ENCODE assay signal across 1 cellular context in the genomic region with DNA sequence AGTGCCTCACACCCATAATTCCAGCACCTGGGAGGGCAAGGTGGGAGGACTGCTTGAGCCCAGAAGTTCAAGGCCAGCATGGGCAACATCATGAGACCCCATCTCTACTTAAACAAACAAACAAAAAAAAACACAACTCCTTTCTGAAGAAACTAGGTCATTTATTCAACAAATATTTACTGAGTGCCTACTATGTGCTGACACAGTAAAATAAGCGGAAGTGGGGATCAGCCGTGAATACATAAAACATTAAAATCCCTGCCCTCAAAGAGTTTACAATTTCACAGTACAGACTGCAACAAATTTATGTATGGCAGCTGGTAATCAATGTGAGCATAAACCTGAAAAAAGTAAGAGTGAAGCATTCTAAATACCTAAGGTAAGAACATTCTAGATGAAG.
TF ChIP-seq lines count a peak whose summit lies in the region.

No MANE protein-coding gene starts in this region.

TF ChIP-seq in WTC11, 78 proteins besides CTCF, POLR2A, EP300 and RAD21 (continued from another document):
- TF ChIP-seq, protein P1, sequence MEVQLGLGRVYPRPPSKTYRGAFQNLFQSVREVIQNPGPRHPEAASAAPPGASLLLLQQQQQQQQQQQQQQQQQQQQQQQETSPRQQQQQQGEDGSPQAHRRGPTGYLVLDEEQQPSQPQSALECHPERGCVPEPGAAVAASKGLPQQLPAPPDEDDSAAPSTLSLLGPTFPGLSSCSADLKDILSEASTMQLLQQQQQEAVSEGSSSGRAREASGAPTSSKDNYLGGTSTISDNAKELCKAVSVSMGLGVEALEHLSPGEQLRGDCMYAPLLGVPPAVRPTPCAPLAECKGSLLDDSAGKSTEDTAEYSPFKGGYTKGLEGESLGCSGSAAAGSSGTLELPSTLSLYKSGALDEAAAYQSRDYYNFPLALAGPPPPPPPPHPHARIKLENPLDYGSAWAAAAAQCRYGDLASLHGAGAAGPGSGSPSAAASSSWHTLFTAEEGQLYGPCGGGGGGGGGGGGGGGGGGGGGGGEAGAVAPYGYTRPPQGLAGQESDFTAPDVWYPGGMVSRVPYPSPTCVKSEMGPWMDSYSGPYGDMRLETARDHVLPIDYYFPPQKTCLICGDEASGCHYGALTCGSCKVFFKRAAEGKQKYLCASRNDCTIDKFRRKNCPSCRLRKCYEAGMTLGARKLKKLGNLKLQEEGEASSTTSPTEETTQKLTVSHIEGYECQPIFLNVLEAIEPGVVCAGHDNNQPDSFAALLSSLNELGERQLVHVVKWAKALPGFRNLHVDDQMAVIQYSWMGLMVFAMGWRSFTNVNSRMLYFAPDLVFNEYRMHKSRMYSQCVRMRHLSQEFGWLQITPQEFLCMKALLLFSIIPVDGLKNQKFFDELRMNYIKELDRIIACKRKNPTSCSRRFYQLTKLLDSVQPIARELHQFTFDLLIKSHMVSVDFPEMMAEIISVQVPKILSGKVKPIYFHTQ (CRISPR knock-in tag; IDR thresholded peaks at IDR 0.05): no peak
- TF ChIP-seq SP1 (CRISPR knock-in tag; conservative IDR thresholded peaks at IDR 0.05): no peak
- TF ChIP-seq, protein P2, sequence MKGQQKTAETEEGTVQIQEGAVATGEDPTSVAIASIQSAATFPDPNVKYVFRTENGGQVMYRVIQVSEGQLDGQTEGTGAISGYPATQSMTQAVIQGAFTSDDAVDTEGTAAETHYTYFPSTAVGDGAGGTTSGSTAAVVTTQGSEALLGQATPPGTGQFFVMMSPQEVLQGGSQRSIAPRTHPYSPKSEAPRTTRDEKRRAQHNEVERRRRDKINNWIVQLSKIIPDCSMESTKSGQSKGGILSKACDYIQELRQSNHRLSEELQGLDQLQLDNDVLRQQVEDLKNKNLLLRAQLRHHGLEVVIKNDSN (CRISPR knock-in tag; IDR thresholded peaks at IDR 0.05): no peak
- no peak for TF ChIP-seq TCF7 (CRISPR knock-in tag; IDR thresholded peaks at IDR 0.05; ENCODE audit: low read depth)
- no peak for TF ChIP-seq GABPB1 (CRISPR knock-in tag; IDR thresholded peaks at IDR 0.05)
- TF ChIP-seq, protein P3, sequence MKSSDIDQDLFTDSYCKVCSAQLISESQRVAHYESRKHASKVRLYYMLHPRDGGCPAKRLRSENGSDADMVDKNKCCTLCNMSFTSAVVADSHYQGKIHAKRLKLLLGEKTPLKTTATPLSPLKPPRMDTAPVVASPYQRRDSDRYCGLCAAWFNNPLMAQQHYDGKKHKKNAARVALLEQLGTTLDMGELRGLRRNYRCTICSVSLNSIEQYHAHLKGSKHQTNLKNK (CRISPR knock-in tag; IDR thresholded peaks at IDR 0.05): no peak
- no peak for TF ChIP-seq RORB (CRISPR knock-in tag; IDR thresholded peaks at IDR 0.05)
- TF ChIP-seq MXD4 (CRISPR knock-in tag; IDR thresholded peaks at IDR 0.05; ENCODE audit: borderline replicate concordance): no peak
- TF ChIP-seq, protein P4, sequence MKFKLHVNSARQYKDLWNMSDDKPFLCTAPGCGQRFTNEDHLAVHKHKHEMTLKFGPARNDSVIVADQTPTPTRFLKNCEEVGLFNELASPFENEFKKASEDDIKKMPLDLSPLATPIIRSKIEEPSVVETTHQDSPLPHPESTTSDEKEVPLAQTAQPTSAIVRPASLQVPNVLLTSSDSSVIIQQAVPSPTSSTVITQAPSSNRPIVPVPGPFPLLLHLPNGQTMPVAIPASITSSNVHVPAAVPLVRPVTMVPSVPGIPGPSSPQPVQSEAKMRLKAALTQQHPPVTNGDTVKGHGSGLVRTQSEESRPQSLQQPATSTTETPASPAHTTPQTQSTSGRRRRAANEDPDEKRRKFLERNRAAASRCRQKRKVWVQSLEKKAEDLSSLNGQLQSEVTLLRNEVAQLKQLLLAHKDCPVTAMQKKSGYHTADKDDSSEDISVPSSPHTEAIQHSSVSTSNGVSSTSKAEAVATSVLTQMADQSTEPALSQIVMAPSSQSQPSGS (CRISPR knock-in tag; IDR thresholded peaks at IDR 0.05; ENCODE audit: borderline replicate concordance, low read depth): no peak
- TF ChIP-seq CBFB (CRISPR knock-in tag; IDR thresholded peaks at IDR 0.05; ENCODE audit: low read depth): no peak
- TF ChIP-seq, protein P5, sequence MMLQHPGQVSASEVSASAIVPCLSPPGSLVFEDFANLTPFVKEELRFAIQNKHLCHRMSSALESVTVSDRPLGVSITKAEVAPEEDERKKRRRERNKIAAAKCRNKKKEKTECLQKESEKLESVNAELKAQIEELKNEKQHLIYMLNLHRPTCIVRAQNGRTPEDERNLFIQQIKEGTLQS (CRISPR knock-in tag; conservative IDR thresholded peaks at IDR 0.05): no peak
- TF ChIP-seq, protein P6, sequence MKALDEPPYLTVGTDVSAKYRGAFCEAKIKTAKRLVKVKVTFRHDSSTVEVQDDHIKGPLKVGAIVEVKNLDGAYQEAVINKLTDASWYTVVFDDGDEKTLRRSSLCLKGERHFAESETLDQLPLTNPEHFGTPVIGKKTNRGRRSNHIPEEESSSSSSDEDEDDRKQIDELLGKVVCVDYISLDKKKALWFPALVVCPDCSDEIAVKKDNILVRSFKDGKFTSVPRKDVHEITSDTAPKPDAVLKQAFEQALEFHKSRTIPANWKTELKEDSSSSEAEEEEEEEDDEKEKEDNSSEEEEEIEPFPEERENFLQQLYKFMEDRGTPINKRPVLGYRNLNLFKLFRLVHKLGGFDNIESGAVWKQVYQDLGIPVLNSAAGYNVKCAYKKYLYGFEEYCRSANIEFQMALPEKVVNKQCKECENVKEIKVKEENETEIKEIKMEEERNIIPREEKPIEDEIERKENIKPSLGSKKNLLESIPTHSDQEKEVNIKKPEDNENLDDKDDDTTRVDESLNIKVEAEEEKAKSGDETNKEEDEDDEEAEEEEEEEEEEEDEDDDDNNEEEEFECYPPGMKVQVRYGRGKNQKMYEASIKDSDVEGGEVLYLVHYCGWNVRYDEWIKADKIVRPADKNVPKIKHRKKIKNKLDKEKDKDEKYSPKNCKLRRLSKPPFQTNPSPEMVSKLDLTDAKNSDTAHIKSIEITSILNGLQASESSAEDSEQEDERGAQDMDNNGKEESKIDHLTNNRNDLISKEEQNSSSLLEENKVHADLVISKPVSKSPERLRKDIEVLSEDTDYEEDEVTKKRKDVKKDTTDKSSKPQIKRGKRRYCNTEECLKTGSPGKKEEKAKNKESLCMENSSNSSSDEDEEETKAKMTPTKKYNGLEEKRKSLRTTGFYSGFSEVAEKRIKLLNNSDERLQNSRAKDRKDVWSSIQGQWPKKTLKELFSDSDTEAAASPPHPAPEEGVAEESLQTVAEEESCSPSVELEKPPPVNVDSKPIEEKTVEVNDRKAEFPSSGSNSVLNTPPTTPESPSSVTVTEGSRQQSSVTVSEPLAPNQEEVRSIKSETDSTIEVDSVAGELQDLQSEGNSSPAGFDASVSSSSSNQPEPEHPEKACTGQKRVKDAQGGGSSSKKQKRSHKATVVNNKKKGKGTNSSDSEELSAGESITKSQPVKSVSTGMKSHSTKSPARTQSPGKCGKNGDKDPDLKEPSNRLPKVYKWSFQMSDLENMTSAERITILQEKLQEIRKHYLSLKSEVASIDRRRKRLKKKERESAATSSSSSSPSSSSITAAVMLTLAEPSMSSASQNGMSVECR (CRISPR knock-in tag; IDR thresholded peaks at IDR 0.05; ENCODE audit: borderline replicate concordance): no peak
- TF ChIP-seq JUN (CRISPR knock-in tag; IDR thresholded peaks at IDR 0.05): no peak
